Comparison of ENCODE assay signal across 8 cellular contexts in the genomic region with DNA sequence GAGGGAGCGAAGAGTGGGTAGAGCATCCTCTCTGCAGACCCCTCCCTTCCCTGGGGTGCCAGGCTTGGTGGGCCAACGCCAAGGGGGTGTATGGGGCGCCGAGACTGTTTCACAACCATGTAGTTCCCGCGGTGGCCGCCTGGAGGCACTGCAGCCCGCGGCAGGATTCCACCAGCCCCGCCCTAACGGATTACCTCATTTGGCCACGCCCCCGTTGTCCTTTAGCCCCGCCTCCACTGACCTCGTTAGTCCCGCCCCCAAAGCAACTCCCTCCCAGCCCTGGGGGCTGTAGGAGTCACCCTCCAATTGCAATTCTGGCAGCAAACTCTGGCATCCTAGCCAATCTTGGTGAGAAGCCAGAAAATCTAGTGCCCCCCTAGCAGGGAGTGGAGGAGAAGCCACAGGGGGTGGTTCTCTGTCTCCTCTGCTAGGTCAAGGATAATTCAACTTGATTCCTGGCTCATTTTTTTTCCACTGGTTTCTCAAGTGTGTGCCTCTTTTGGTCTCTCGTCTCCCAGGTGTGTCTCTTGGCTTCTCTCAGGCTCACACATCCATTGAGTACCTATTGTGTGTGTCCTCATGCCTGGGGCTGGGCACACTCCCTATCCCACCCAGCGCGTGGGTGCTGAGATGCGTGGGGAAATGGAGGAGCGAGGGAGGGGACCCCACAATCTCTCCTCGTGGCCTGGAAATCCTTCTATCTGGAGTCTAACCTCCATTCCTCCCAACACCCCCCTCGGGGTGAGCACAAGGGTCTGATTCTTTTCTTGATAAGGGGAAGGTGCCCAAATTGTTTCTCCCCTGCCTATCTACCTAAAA. TPM values are rescaled to one million over a fixed set of nuclear protein-coding genes. Genes with fewer than 3 reads are reported as not detected.
A peak's percentile ranks its signal among the peaks of the same experiment; 100 is the strongest.
DNase-seq lines count a peak whose midpoint lies in the region; ATAC-seq and FAIRE-seq lines count a peak whose summit lies in the region.

No MANE protein-coding gene starts in this region.

- H3K27ac ChIP-seq in Karpas-422 (ENCODE audit: low read length) (no peak overlapping the region), small intestine (ENCODE audit: low read depth in 1 of 2, low read length in 1 of 2) (no peak overlapping the region)

- H3K36me3 ChIP-seq in Karpas-422 (ENCODE audit: insufficient read depth, low read length): no peaks in the 10 kb centered on the region
- no peaks in the 10 kb centered on the region for H3K36me3 ChIP-seq in small intestine (ENCODE audit: control insufficient read depth in 2 of 2, insufficient read depth in 2 of 2, low read length in 2 of 2)

- DNase-seq in GM03348 (ENCODE audit: low spot score): peak; percentile 90
- DNase-seq in Karpas-422: peak; percentile 94
- peak; percentile 84 for DNase-seq in astrocyte of the hippocampus (ENCODE audit: low read depth, low spot score)
- peak; percentile 36 for DNase-seq in small intestine

- peak; percentile 13 for FAIRE-seq in TTC549 (lab: Jason Lieb, UNC)
- FAIRE-seq in small intestine (lab: Jason Lieb, UNC): no peak

- H3K9me2 ChIP-seq in Karpas-422 (replicated peaks; ENCODE audit: insufficient read depth, low read length): no peaks in the 10 kb centered on the region

- no peaks in the 10 kb centered on the region for H3K9me3 ChIP-seq in Karpas-422 (ENCODE audit: low read length)
- no peaks in the 10 kb centered on the region for H3K9me3 ChIP-seq in small intestine (ENCODE audit: control insufficient read depth, low read depth)

- no peak overlapping the region for H3K4me2 ChIP-seq in Karpas-422 (ENCODE audit: low read depth, low read length, poor library complexity, severe bottlenecking)

- ATAC-seq in HG02642 (IDR thresholded peaks at IDR 0.05; ENCODE audit: poor library complexity, unreplicated experiment) (no peak), HG03565 (IDR thresholded peaks at IDR 0.05; ENCODE audit: unreplicated experiment) (no peak)

- no peak overlapping the region for H3K9ac ChIP-seq in Karpas-422 (ENCODE audit: low read length)

- H3K4me3 ChIP-seq in Karpas-422 (ENCODE audit: low read length): no peak overlapping the region
- H3K4me3 ChIP-seq in iPS-11a (ENCODE audit: low read depth, low read length): peak overlapping the region; percentile 92
- H3K4me3 ChIP-seq in small intestine (ENCODE audit: low read depth in 1 of 2, low read length in 2 of 2): no peak overlapping the region

- H2AFZ ChIP-seq in Karpas-422 (ENCODE audit: low read length): no peak overlapping the region

- H3K4me1 ChIP-seq in Karpas-422 (ENCODE audit: low read length) (no peaks in the 10 kb centered on the region), small intestine (ENCODE audit: control insufficient read depth in 2 of 2, insufficient read depth in 1 of 2, low read depth in 1 of 2, low read length in 1 of 2) (peaks cover 0 to 2% of the 10 kb centered on the region in 2 donors)

- no peaks in the 10 kb centered on the region for H4K20me1 ChIP-seq in Karpas-422 (ENCODE audit: insufficient read depth, low read depth, low read length)

- 10 to 14% (median 11%) methylated on average over 22 to 23 of the region's 23 CpGs for WGBS in small intestine, 3 donors

- H3K27me3 ChIP-seq in Karpas-422 (ENCODE audit: low read length) (no peaks in the 10 kb centered on the region), small intestine (ENCODE audit: control insufficient read depth in 2 of 2, insufficient read depth in 2 of 2, low read length in 2 of 2) (peaks cover 0 to 17% of the 10 kb centered on the region in 2 donors)

- no peaks in the 10 kb centered on the region for H3K79me2 ChIP-seq in Karpas-422 (ENCODE audit: low read length)

RNA-seq across cellular contexts. Expression of a gene that starts 2.0 kb away (rescaled TPM):
- not detected in 2 replicates for total RNA-seq in Karpas-422 (2014; rRNA removed; shearing (Covaris generic); ENCODE audit: low replicate concordance)
- 1 to 10 TPM in 1 of 3 donors, under 1 TPM in 2; 0.45 to 8.4 (median 0.81) TPM for polyA plus RNA-seq in small intestine

Comparison
In these comparisons a context has a peak if more than half of its experiments do, and no peak if none do; other contexts are left out.
1. DNase-seq: peak in every context shown above with its lines; median percentile 94 in Karpas-422; 90 in GM03348; 84 in astrocyte of the hippocampus; 36 in small intestine.